1 cellular context compared by ENCODE assay signal in the genomic region with DNA sequence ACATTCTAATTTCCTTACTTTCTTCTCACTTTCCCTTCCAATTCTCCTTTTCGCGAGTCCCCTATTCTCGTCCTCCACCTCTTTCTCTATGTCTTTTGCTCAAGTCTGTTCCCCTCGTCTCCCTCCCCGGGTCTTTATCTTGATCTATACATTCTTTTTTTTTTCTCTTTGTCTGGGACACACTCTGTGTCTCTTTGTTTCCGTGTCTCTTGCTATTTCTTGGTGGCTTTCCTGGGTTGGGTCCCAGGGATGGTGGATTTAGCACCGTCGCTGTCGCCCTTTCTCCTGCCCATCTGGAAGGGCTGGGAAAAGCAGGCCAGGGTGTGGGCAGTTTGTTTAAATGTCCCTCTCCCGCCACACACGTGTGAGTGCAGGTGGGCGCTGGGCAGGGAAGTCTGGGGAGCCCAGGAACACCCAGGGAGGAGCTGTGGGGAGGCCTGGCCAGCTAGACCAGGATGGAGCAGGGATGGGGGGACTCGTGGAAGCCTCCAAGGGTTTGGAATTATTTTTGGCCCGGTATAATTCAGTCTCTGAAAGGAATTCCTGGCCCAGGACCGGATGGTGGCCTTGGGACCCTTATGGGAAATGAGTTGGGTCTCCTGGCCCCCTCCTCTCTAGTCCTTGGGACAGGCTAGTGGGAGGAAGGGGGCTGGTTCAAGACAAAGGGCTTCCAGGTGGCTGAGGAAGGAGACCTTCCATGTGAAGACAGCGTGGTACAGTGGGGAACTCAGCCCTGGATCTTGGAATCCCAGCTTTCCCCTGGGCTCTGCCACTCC.
TF ChIP-seq lines count a peak whose summit lies in the region.

No MANE protein-coding gene starts in this region.

TF ChIP-seq in GM12878, 131 proteins besides CTCF, POLR2A, EP300 and RAD21 (continued from another document):
- TF ChIP-seq SREBF2 (IDR thresholded peaks at IDR 0.05; ENCODE audit: low read length) (no peak), IKZF2 (IDR thresholded peaks at IDR 0.05) (no peak; a peak in 1 of 4 replicates), MTA3 (IDR thresholded peaks at IDR 0.05; ENCODE audit: borderline replicate concordance, low read length) (no peak), EGR1 (IDR thresholded peaks at IDR 0.05; ENCODE audit: borderline replicate concordance in 1 of 2, low read depth in 2 of 2, low read length in 2 of 2) (no peak), CEBPB (IDR thresholded peaks at IDR 0.05; ENCODE audit: borderline replicate concordance in 1 of 2, low read depth in 2 of 2, low read length in 2 of 2) (no peak), ZBTB4 (CRISPR knock-in tag; IDR thresholded peaks at IDR 0.05) (no peak), MXI1 (IDR thresholded peaks at IDR 0.05; ENCODE audit: low read depth, low read length) (no peak)
- TF ChIP-seq, protein P1, sequence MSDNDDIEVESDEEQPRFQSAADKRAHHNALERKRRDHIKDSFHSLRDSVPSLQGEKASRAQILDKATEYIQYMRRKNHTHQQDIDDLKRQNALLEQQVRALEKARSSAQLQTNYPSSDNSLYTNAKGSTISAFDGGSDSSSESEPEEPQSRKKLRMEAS (IDR thresholded peaks at IDR 0.05; ENCODE audit: low read depth, low read length) = no peak
- TF ChIP-seq, protein P2, sequence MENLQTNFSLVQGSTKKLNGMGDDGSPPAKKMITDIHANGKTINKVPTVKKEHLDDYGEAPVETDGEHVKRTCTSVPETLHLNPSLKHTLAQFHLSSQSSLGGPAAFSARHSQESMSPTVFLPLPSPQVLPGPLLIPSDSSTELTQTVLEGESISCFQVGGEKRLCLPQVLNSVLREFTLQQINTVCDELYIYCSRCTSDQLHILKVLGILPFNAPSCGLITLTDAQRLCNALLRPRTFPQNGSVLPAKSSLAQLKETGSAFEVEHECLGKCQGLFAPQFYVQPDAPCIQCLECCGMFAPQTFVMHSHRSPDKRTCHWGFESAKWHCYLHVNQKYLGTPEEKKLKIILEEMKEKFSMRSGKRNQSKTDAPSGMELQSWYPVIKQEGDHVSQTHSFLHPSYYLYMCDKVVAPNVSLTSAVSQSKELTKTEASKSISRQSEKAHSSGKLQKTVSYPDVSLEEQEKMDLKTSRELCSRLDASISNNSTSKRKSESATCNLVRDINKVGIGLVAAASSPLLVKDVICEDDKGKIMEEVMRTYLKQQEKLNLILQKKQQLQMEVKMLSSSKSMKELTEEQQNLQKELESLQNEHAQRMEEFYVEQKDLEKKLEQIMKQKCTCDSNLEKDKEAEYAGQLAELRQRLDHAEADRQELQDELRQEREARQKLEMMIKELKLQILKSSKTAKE (IDR thresholded peaks at IDR 0.05; ENCODE audit: low read depth, poor library complexity, severe bottlenecking) = no peak
